Comparison of ENCODE assay signal across 10 cellular contexts in genomic region chr16:56269824-56270684, GRCh38.
DNase-seq lines count a peak whose midpoint lies in the region; ATAC-seq and TF ChIP-seq lines count a peak whose summit lies in the region.
"Had no signal": no experiment of that assay in that cellular context is flagged by ENCODE, and none has a peak within 500 bp of the region (broad histone marks: within the 10 kb centered on the region; RNA-seq: fewer than 3 reads in every experiment).

No MANE protein-coding gene starts in this region.

- H2AFZ ChIP-seq in SK-N-SH (ENCODE audit: low read depth): peak overlapping the region; percentile 35; the same call in 1 of the 2 replicates
- H2AFZ ChIP-seq in trophoblast cell (ENCODE audit: insufficient read depth, low read length, poor library complexity): no peak overlapping the region

- no peak overlapping the region for H4K8ac ChIP-seq in trophoblast cell (ENCODE audit: low read depth, low read length)

- H3K79me2 ChIP-seq in SK-N-SH (ENCODE audit: insufficient read depth) (no peaks in the 10 kb centered on the region), trophoblast cell (ENCODE audit: control insufficient read depth, insufficient read depth, low read length, poor library complexity) (no peaks in the 10 kb centered on the region)

- H3K23ac ChIP-seq in trophoblast cell (ENCODE audit: low read length): no peak overlapping the region

- H3K27me3 Mint-ChIP-seq in Caco-2 (ENCODE audit: insufficient read depth, unreplicated experiment): no peaks in the 10 kb centered on the region
- peaks cover 30% of the 10 kb centered on the region for H3K27me3 Mint-ChIP-seq in activated T-helper 2 cell treated with anti-CD3 and anti-CD28 coated beads, Interferon-gamma antibody, Interleukin-2, Interleukin-4, amounts not matched to agents 10 μg/mL and 5 μg/mL and 100 μg/mL, durations not matched to agents 14 hours and 24 hours and 36 hours (ENCODE audit: low read depth)

- H4K12ac ChIP-seq in trophoblast cell (ENCODE audit: low read depth, low read length): no peak overlapping the region

- H3K9ac ChIP-seq in SK-N-SH (no peak overlapping the region), trophoblast cell (ENCODE audit: low read length) (no peak overlapping the region)

- H2BK5ac ChIP-seq in trophoblast cell (ENCODE audit: low read depth, low read length, poor library complexity): no peak overlapping the region

- 24% methylated on average over 5 of the region's 7 CpGs for whole genome bisulfite sequencing in SK-N-SH (ENCODE audit: low lambda C conversion rate)
- WGBS in trophoblast cell (ENCODE audit: extremely low coverage, insufficient coverage, insufficient read length): no CpG with 5 or more reads among the region's 7 CpGs

- H3K27ac ChIP-seq in SK-N-SH (ENCODE audit: low read depth in 2 of 2, low read length in 1 of 2) (peak overlapping the region in 1 of 2 experiments; percentile 51; a peak in 1 of 4 replicates), trophoblast cell (ENCODE audit: low read depth, low read length) (peak overlapping the region; percentile 9)

- CTCF ChIA-PET in Caco-2 (lab: Charles Lee): interaction anchor here (0.5 to 1.4 kb wide), 3 partner anchors 11 to 222 kb away, joined by 3 to 6 read pairs (median 4); no protein-coding TSS in a partner anchor
- CTCF ChIA-PET in SK-N-SH (lab: Yijun Ruan, JAX): interaction anchor here (0.9 to 3.8 kb wide), 4 partner anchors 11 to 49 kb away, joined by 3 to 21 read pairs (median 8); no protein-coding TSS in a partner anchor

- no peak overlapping the region for H3K4ac ChIP-seq in trophoblast cell (ENCODE audit: low read depth, low read length)

- H3K36me3 ChIP-seq in Caco-2 (ENCODE audit: control insufficient read depth, insufficient read depth, low read length) (no peaks in the 10 kb centered on the region), SK-N-SH (replicated peaks in 1 of 2; ENCODE audit: control insufficient read depth in 1 of 2, insufficient read depth in 2 of 2, low read length in 1 of 2) (no peaks in the 10 kb centered on the region), trophoblast cell (ENCODE audit: control insufficient read depth in 1 of 2, insufficient read depth in 2 of 2, low read length in 2 of 2) (no peaks in the 10 kb centered on the region)

- no TSS peak for BruUV-seq in Caco-2 (replicated peaks; lab: Mats Ljungman, UMichigan)

- TF ChIP-seq EP300 in SK-N-SH (IDR thresholded peaks at IDR 0.05; ENCODE audit: borderline replicate concordance in 1 of 2, low read depth in 1 of 2, low read length in 1 of 2): no peak

- H2BK12ac ChIP-seq in trophoblast cell (ENCODE audit: low read length): no peak overlapping the region

- H3K27me3 ChIP-seq in Caco-2 (replicated peaks; ENCODE audit: control insufficient read depth, insufficient read depth, low read length) (no peaks in the 10 kb centered on the region), SK-N-SH (ENCODE audit: insufficient read depth) (no peaks in the 10 kb centered on the region), trophoblast cell (ENCODE audit: insufficient read depth, low read length) (no peaks in the 10 kb centered on the region)

- H3K36me3 Mint-ChIP-seq in Caco-2 (ENCODE audit: insufficient read depth, unreplicated experiment): no peaks in the 10 kb centered on the region
- no peaks in the 10 kb centered on the region for H3K36me3 Mint-ChIP-seq in activated T-helper 2 cell treated with anti-CD3 and anti-CD28 coated beads, Interferon-gamma antibody, Interleukin-2, Interleukin-4, amounts not matched to agents 10 μg/mL and 5 μg/mL and 100 μg/mL, durations not matched to agents 14 hours and 24 hours and 36 hours (ENCODE audit: low read depth)

- peak; percentile 36 to 69 for TF ChIP-seq CTCF in Caco-2 (IDR thresholded peaks at IDR 0.05; ENCODE audit: insufficient read depth in 1 of 2, low read depth in 1 of 2, low read length in 1 of 2, severe bottlenecking in 1 of 2, unreplicated experiment in 1 of 2)
- no peak for TF ChIP-seq CTCF in SK-N-SH (IDR thresholded peaks at IDR 0.05)

- no peaks in the 10 kb centered on the region for H4K20me1 ChIP-seq in SK-N-SH (ENCODE audit: insufficient read depth)

- peaks cover 9% of the 10 kb centered on the region for H3K4me1 ChIP-seq in Caco-2
- peaks cover 0 to 42% of the 10 kb centered on the region in 2 experiments; a peak in 1 of 4 replicates for H3K4me1 ChIP-seq in SK-N-SH (ENCODE audit: control insufficient read depth in 1 of 2, insufficient read depth in 2 of 2, low read depth in 1 of 2, low read length in 1 of 2)
- peaks cover 19 to 24% of the 10 kb centered on the region in 2 experiments for H3K4me1 ChIP-seq in trophoblast cell (ENCODE audit: control insufficient read depth in 1 of 2, insufficient read depth in 2 of 2, low read length in 2 of 2)

- POLR2A ChIA-PET in Caco-2 (lab: Charles Lee): no interaction called here
- POLR2A ChIA-PET in SK-N-SH (lab: Yijun Ruan, JAX): interaction anchor here (0.7 kb wide), 1 partner anchor 323 kb away, joined by 3 read pairs; no protein-coding TSS in a partner anchor

- TF ChIP-seq RAD21 in SK-N-SH (IDR thresholded peaks at IDR 0.05; ENCODE audit: low read length): peak; percentile 12; the same call in 1 of the 2 replicates

- H3K14ac ChIP-seq in trophoblast cell (ENCODE audit: low read length): no peak overlapping the region

- peak overlapping the region; percentile 27 for H4K91ac ChIP-seq in trophoblast cell (ENCODE audit: low read depth, low read length)

- DNase-seq in Caco-2 (peak; percentile 62 to 67), SK-N-SH (no peak), left cardiac atrium (peak; percentile 61), trophoblast cell (no peak), foreskin melanocyte (no peak), HuH-7.5 (ENCODE audit: low spot score) (no peak)
- DNase-seq in stimulated activated CD8-positive, alpha-beta memory T cell treated with anti-CD3 and anti-CD28 coated beads, Interleukin-4, amount 100 ng/mL, for 48 hours: no peak
- DNase-seq in activated T-helper 2 cell treated with anti-CD3 and anti-CD28 coated beads, Interferon-gamma antibody, Interleukin-2, Interleukin-4, amounts not matched to agents 10 μg/mL and 5 μg/mL and 100 μg/mL, durations not matched to agents 14 hours and 24 hours and 36 hours (ENCODE audit: low spot score): no peak
- DNase-seq: GF-D8, T-cell had no signal

- H3K4me1 Mint-ChIP-seq in Caco-2 (ENCODE audit: low read depth, unreplicated experiment): peaks cover 9% of the 10 kb centered on the region
- no peaks in the 10 kb centered on the region for H3K4me1 Mint-ChIP-seq in activated T-helper 2 cell treated with anti-CD3 and anti-CD28 coated beads, Interferon-gamma antibody, Interleukin-2, Interleukin-4, amounts not matched to agents 10 μg/mL and 5 μg/mL and 100 μg/mL, durations not matched to agents 14 hours and 24 hours and 36 hours (ENCODE audit: low read depth)

- intact Hi-C loops in Caco-2 (cut with micrococcal nuclease; ENCODE audit: unreplicated experiment): no loop called here
- intact Hi-C loops in left cardiac atrium (cut with DNase I): no loop called here
- intact Hi-C loops in activated T-helper 2 cell treated with anti-CD3 and anti-CD28 coated beads, Interferon-gamma antibody, Interleukin-2, Interleukin-4, amounts not matched to agents 10 μg/mL and 5 μg/mL and 100 μg/mL, durations not matched to agents 14 hours and 24 hours and 36 hours (cut with micrococcal nuclease): no loop called here

- H3K27ac Mint-ChIP-seq in Caco-2 (ENCODE audit: unreplicated experiment): peak overlapping the region; percentile 14
- no peak overlapping the region for H3K27ac Mint-ChIP-seq in activated T-helper 2 cell treated with anti-CD3 and anti-CD28 coated beads, Interferon-gamma antibody, Interleukin-2, Interleukin-4, amounts not matched to agents 10 μg/mL and 5 μg/mL and 100 μg/mL, durations not matched to agents 14 hours and 24 hours and 36 hours
- H3K27ac Mint-ChIP-seq: T-cell had no signal

- H2BK120ac ChIP-seq in trophoblast cell (ENCODE audit: insufficient read depth, low read length, poor library complexity): peak overlapping the region; percentile 62

- peak overlapping the region; percentile 11 for H3K18ac ChIP-seq in trophoblast cell (ENCODE audit: low read length)

- peaks cover 7% of the 10 kb centered on the region for H3K79me1 ChIP-seq in trophoblast cell (ENCODE audit: low read length)

- peak; percentile 91 for ATAC-seq in left cardiac atrium
- ATAC-seq: T-cell had no signal

- no peak overlapping the region for H3K4me3 ChIP-seq in Caco-2 (ENCODE audit: low read depth, low read length)
- no peak overlapping the region for H3K4me3 ChIP-seq in SK-N-SH (ENCODE audit: low read depth in 2 of 2, low read length in 1 of 2)
- H3K4me3 ChIP-seq in trophoblast cell (ENCODE audit: low read depth, low read length): no peak overlapping the region

- peaks cover 17% of the 10 kb centered on the region for H3K9me3 Mint-ChIP-seq in Caco-2 (ENCODE audit: unreplicated experiment)
- peaks cover 3% of the 10 kb centered on the region for H3K9me3 Mint-ChIP-seq in activated T-helper 2 cell treated with anti-CD3 and anti-CD28 coated beads, Interferon-gamma antibody, Interleukin-2, Interleukin-4, amounts not matched to agents 10 μg/mL and 5 μg/mL and 100 μg/mL, durations not matched to agents 14 hours and 24 hours and 36 hours

- no peak overlapping the region for H3K4me2 ChIP-seq in SK-N-SH
- H3K4me2 ChIP-seq in trophoblast cell (ENCODE audit: low read length): no peak overlapping the region

- no peaks in the 10 kb centered on the region for H3F3A ChIP-seq in SK-N-SH (replicated peaks; ENCODE audit: insufficient read depth)

- no peak overlapping the region for H2AK5ac ChIP-seq in trophoblast cell (ENCODE audit: low read length)

- H3K9me3 ChIP-seq in Caco-2: peaks cover 12% of the 10 kb centered on the region; the same call in 1 of the 2 replicates
- H3K9me3 ChIP-seq in SK-N-SH: no peaks in the 10 kb centered on the region
- peaks cover 4% of the 10 kb centered on the region for H3K9me3 ChIP-seq in trophoblast cell (ENCODE audit: insufficient read depth, low read depth, low read length)

- H3K4me3 Mint-ChIP-seq in Caco-2 (ENCODE audit: unreplicated experiment): no peak overlapping the region
- H3K4me3 Mint-ChIP-seq in activated T-helper 2 cell treated with anti-CD3 and anti-CD28 coated beads, Interferon-gamma antibody, Interleukin-2, Interleukin-4, amounts not matched to agents 10 μg/mL and 5 μg/mL and 100 μg/mL, durations not matched to agents 14 hours and 24 hours and 36 hours (ENCODE audit: low read depth): no peak overlapping the region
- H3K4me3 Mint-ChIP-seq: T-cell had no signal

- H3K9me2 ChIP-seq in SK-N-SH: no peaks in the 10 kb centered on the region

TF ChIP-seq in SK-N-SH, 30 proteins besides CTCF, POLR2A, EP300 and RAD21 (continues in another document):
- TF ChIP-seq USF1 (IDR thresholded peaks at IDR 0.05; ENCODE audit: borderline replicate concordance, low read depth) (no peak), EZH2phosphoT487 (IDR thresholded peaks at IDR 0.05; ENCODE audit: borderline replicate concordance, low read depth) (no peak), YY1 (IDR thresholded peaks at IDR 0.05; ENCODE audit: low read depth) (no peak), MEF2A (IDR thresholded peaks at IDR 0.05; ENCODE audit: borderline replicate concordance, low read depth) (no peak)

Comparison
In these comparisons a context has a peak if more than half of its experiments do, and no peak if none do; other contexts are left out.
1. DNase-seq: peak in Caco-2 (2 of 2) and left cardiac atrium (single experiment); none in SK-N-SH (single experiment), trophoblast cell (0 of 2), stimulated activated CD8-positive, alpha-beta memory T cell treated with anti-CD3 and anti-CD28 coated beads, Interleukin-4, amount 100 ng/mL, for 48 hours (single experiment), activated T-helper 2 cell treated with anti-CD3 and anti-CD28 coated beads, Interferon-gamma antibody, Interleukin-2, Interleukin-4, amounts not matched to agents 10 μg/mL and 5 μg/mL and 100 μg/mL, durations not matched to agents 14 hours and 24 hours and 36 hours (single experiment), foreskin melanocyte (single experiment) and HuH-7.5 (single experiment).